ENCODE assay signal across 1 cellular context in the genomic region with DNA sequence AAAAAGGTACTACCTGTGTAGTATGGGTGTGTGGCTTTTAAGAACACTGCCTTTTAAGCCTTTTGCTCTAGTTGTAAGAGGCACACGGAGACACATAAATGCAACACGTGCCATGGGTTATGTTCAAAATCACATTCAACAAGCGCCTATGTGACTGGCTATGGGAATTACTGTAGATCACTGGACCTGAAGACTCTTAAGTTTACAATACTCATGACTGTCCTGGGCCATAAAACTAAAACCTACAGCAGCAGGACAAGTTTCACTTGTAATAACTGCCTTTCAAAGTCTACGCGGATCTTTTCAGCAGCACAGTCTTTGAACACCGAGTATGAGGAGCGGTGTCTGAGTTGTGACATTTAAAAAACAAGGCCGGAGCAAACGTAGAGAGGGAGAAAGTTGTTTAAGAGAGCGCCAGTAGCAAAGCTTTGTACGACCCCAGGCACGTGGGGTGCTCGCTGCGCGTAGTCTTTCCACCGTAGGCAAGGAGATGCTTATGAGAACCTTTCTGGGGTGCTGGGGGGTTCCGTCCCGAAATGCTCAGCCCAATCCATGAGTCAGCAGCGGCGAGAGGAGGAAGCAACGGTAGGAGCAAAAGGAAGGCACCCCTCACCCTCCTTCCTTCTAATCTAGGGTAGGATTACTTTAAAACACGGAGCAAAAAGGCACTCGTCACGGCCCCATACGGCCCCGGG.
TF ChIP-seq lines count a peak whose summit lies in the region.

No MANE protein-coding gene starts in this region.

TF ChIP-seq in K562, 482 proteins besides CTCF, POLR2A, EP300 and RAD21 (continued from another document and continues in another):
- TF ChIP-seq KAT7 (CRISPR knock-in tag; IDR thresholded peaks at IDR 0.05; ENCODE audit: borderline replicate concordance) (0 out of 2 replicates have a peak, but pooled peaks have one; percentile 63), ZNF639 (CRISPR knock-in tag; conservative IDR thresholded peaks at IDR 0.05 in 1 of 2, IDR thresholded peaks at IDR 0.05 in 1 of 2) (0 out of 4 replicates have a peak, but pooled peaks of 1 of the 2 experiments have one; percentile 4), BACH1 (tag; IDR thresholded peaks at IDR 0.05) (peak; percentile 67; the same call in 1 of the 2 replicates), ZFP1 (CRISPR knock-in tag; IDR thresholded peaks at IDR 0.05) (no peak), FOXA1 (IDR thresholded peaks at IDR 0.05; ENCODE audit: borderline replicate concordance) (no peak), RBM17 (IDR thresholded peaks at IDR 0.05; ENCODE audit: borderline replicate concordance, low read depth, low read length) (no peak), ZC3H11A (IDR thresholded peaks at IDR 0.05; ENCODE audit: low read depth, low read length) (no peak), ZNF133 (CRISPR knock-in tag; IDR thresholded peaks at IDR 0.05) (no peak), SMAD3 (CRISPR knock-in tag; conservative IDR thresholded peaks at IDR 0.05) (0 out of 2 replicates have a peak, but pooled peaks have one; percentile 17), RAD51 (IDR thresholded peaks at IDR 0.05; ENCODE audit: borderline replicate concordance, low read depth) (no peak), ZNF592 (IDR thresholded peaks at IDR 0.05) (no peak), ZNF561 (CRISPR knock-in tag; conservative IDR thresholded peaks at IDR 0.05) (no peak), FOXJ2 (tag; IDR thresholded peaks at IDR 0.05) (no peak), ZNF780A (CRISPR knock-in tag; IDR thresholded peaks at IDR 0.05) (no peak), ZNF586 (CRISPR knock-in tag; conservative IDR thresholded peaks at IDR 0.05) (no peak), SIN3A (IDR thresholded peaks at IDR 0.05; ENCODE audit: borderline replicate concordance in 2 of 2, control insufficient read depth in 1 of 2, low read depth in 2 of 2, low read length in 2 of 2) (peak in 1 of 2 experiments; percentile 46; a peak in 1 of 4 replicates), RHOXF2B (CRISPR knock-in tag; conservative IDR thresholded peaks at IDR 0.05) (no peak), ZNF408 (CRISPR knock-in tag; IDR thresholded peaks at IDR 0.05; ENCODE audit: low read depth) (no peak), TOE1 (IDR thresholded peaks at IDR 0.05; ENCODE audit: borderline replicate concordance) (no peak), TOE1 (CRISPR knock-in tag; IDR thresholded peaks at IDR 0.05; ENCODE audit: borderline replicate concordance, low read depth) (no peak), KDM4B (IDR thresholded peaks at IDR 0.05; ENCODE audit: borderline replicate concordance in 2 of 2, low read depth in 1 of 2) (no peak), MYC (IDR thresholded peaks at IDR 0.05; ENCODE audit: low read depth, low read length) (peak; percentile 58), MYC (CRISPR knock-in tag; IDR thresholded peaks at IDR 0.05; ENCODE audit: borderline replicate concordance, low read depth) (no peak), NFXL1 (CRISPR knock-in tag; IDR thresholded peaks at IDR 0.05) (no peak), SMAD4 (CRISPR knock-in tag; conservative IDR thresholded peaks at IDR 0.05) (no peak), TEAD2 (tag; IDR thresholded peaks at IDR 0.05) (no peak), KLF10 (CRISPR knock-in tag; IDR thresholded peaks at IDR 0.05) (no peak), NEUROD1 (IDR thresholded peaks at IDR 0.05; ENCODE audit: borderline replicate concordance, low read depth, low read length, partially characterized antibody) (no peak), SRF (CRISPR knock-in tag; IDR thresholded peaks at IDR 0.05) (no peak), NCOR1 (IDR thresholded peaks at IDR 0.05) (no peak), TBL1XR1 (IDR thresholded peaks at IDR 0.05; ENCODE audit: low read length in 2 of 2) (no peak), SREBF1 (IDR thresholded peaks at IDR 0.05; ENCODE audit: borderline replicate concordance, low read depth, low read length) (no peak)
- TF ChIP-seq, protein P1, sequence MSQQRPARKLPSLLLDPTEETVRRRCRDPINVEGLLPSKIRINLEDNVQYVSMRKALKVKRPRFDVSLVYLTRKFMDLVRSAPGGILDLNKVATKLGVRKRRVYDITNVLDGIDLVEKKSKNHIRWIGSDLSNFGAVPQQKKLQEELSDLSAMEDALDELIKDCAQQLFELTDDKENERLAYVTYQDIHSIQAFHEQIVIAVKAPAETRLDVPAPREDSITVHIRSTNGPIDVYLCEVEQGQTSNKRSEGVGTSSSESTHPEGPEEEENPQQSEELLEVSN (IDR thresholded peaks at IDR 0.05; ENCODE audit: borderline replicate concordance in 1 of 2, extremely low read depth in 1 of 2, insufficient read depth in 1 of 2, insufficient read length in 1 of 2, low read depth in 1 of 2, low read length in 1 of 2, poor library complexity in 1 of 2, severe bottlenecking in 1 of 2) = peak in 1 of 2 experiments; percentile 25
- TF ChIP-seq, protein P2, sequence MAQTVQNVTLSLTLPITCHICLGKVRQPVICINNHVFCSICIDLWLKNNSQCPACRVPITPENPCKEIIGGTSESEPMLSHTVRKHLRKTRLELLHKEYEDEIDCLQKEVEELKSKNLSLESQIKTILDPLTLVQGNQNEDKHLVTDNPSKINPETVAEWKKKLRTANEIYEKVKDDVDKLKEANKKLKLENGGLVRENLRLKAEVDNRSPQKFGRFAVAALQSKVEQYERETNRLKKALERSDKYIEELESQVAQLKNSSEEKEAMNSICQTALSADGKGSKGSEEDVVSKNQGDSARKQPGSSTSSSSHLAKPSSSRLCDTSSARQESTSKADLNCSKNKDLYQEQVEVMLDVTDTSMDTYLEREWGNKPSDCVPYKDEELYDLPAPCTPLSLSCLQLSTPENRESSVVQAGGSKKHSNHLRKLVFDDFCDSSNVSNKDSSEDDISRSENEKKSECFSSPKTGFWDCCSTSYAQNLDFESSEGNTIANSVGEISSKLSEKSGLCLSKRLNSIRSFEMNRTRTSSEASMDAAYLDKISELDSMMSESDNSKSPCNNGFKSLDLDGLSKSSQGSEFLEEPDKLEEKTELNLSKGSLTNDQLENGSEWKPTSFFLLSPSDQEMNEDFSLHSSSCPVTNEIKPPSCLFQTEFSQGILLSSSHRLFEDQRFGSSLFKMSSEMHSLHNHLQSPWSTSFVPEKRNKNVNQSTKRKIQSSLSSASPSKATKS (CRISPR knock-in tag; IDR thresholded peaks at IDR 0.05) = no peak
- TF ChIP-seq, protein P3, sequence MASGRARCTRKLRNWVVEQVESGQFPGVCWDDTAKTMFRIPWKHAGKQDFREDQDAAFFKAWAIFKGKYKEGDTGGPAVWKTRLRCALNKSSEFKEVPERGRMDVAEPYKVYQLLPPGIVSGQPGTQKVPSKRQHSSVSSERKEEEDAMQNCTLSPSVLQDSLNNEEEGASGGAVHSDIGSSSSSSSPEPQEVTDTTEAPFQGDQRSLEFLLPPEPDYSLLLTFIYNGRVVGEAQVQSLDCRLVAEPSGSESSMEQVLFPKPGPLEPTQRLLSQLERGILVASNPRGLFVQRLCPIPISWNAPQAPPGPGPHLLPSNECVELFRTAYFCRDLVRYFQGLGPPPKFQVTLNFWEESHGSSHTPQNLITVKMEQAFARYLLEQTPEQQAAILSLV (tag; IDR thresholded peaks at IDR 0.05) = no peak
- TF ChIP-seq, protein P4, sequence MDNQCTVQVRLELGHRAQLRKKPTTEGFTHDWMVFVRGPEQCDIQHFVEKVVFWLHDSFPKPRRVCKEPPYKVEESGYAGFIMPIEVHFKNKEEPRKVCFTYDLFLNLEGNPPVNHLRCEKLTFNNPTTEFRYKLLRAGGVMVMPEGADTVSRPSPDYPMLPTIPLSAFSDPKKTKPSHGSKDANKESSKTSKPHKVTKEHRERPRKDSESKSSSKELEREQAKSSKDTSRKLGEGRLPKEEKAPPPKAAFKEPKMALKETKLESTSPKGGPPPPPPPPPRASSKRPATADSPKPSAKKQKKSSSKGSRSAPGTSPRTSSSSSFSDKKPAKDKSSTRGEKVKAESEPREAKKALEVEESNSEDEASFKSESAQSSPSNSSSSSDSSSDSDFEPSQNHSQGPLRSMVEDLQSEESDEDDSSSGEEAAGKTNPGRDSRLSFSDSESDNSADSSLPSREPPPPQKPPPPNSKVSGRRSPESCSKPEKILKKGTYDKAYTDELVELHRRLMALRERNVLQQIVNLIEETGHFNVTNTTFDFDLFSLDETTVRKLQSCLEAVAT (IDR thresholded peaks at IDR 0.05) = peak in 1 of 2 experiments; percentile 17; a peak in 1 of 4 replicates
- TF ChIP-seq, protein P5, sequence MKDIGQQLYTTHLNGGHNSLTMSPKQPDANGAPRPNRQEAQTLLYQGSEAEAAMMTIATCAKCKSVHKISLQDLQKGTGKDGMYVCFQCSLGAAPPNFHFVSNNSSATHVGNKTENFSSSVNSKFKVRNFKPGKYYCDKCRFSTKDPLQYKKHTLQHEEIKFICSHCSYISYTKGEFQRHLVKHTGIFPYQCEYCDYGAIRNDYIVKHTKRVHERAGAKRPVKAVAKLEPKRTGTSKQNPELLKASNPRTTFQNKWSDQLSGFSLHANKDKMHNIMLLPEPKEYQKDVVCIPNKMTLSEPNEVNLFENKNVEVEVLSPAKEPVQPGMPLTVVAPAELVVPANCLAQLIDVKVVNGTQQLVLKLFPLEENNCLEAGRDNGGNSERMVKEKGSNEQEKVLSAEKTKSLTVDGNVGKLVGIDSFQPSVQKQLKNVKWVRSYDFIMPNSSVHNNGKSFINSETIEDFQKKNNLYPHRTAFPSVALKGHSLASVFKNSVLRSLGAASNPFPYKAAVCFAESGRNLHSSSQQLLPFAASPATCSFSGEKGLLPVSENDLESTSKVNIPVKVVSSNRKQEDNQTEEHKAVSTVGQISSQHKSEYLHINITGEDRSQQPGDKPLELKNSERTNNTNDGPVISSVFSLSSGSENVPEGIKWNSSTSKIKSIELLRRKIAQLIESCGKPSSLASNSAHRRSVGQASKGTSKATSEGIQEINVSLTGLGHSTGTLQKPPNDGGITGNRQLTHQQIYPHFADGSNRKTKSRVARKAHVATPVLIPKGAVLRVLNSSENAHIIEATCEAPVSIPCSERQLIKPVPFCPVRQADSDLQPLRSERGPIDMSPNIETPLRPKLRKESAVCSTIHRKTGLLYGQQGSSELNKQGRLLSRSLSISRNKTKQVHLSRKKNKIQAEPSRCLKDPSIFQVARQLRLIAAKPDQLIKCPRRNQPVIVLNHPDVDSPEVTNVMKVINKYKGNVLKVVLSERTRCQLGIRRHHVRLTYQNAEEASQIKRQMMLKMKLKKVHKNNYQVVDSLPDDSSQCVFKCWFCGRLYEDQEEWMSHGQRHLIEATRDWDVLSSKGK (CRISPR knock-in tag; IDR thresholded peaks at IDR 0.05) = no peak
- TF ChIP-seq, protein P6, sequence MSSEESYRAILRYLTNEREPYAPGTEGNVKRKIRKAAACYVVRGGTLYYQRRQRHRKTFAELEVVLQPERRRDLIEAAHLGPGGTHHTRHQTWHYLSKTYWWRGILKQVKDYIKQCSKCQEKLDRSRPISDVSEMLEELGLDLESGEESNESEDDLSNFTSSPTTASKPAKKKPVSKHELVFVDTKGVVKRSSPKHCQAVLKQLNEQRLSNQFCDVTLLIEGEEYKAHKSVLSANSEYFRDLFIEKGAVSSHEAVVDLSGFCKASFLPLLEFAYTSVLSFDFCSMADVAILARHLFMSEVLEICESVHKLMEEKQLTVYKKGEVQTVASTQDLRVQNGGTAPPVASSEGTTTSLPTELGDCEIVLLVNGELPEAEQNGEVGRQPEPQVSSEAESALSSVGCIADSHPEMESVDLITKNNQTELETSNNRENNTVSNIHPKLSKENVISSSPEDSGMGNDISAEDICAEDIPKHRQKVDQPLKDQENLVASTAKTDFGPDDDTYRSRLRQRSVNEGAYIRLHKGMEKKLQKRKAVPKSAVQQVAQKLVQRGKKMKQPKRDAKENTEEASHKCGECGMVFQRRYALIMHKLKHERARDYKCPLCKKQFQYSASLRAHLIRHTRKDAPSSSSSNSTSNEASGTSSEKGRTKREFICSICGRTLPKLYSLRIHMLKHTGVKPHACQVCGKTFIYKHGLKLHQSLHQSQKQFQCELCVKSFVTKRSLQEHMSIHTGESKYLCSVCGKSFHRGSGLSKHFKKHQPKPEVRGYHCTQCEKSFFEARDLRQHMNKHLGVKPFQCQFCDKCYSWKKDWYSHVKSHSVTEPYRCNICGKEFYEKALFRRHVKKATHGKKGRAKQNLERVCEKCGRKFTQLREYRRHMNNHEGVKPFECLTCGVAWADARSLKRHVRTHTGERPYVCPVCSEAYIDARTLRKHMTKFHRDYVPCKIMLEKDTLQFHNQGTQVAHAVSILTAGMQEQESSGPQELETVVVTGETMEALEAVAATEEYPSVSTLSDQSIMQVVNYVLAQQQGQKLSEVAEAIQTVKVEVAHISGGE (CRISPR knock-in tag; IDR thresholded peaks at IDR 0.05) = peak in 2 of 3 experiments; percentile 38 to 79; a peak in 1 of 6 replicates
